13 cellular contexts compared by ENCODE assay signal in genomic region chr17:57090560-57091185, GRCh38. TPM values are rescaled to one million over a fixed set of nuclear protein-coding genes. Genes with fewer than 3 reads are reported as not detected.
DNase-seq lines count a peak whose midpoint lies in the region; ATAC-seq and TF ChIP-seq lines count a peak whose summit lies in the region.
"Had no signal": no experiment of that assay in that cellular context is flagged by ENCODE, and none has a peak within 500 bp of the region (broad histone marks: within the 10 kb centered on the region; RNA-seq: fewer than 3 reads in every experiment).

No MANE protein-coding gene starts in this region.

- dilution Hi-C loops in mammary epithelial cell (cut with HindIII; ENCODE audit: low sequenced_read_pairs) = no loop called here

- H3K4me3 ChIP-seq in NB4 (ENCODE audit: low read depth, low read length) = no peak overlapping the region
- no peak overlapping the region for H3K4me3 ChIP-seq in mammary epithelial cell (replicated peaks in 1 of 3; ENCODE audit: insufficient read depth in 1 of 3, low read depth in 2 of 3, low read length in 3 of 3)
- no peak overlapping the region for H3K4me3 ChIP-seq in thyroid gland (replicated peaks in 1 of 3)

- CTCF ChIA-PET in mammary epithelial cell (lab: Charles Lee; ENCODE audit: low non-redundant PET) = no interaction called here

- H3K36me3 Mint-ChIP-seq in CD14-positive monocyte = peaks cover 6 to 9% of the 10 kb centered on the region in 2 donors

- no TSS peak for BruUV-seq in mammary epithelial cell (replicated peaks; lab: Mats Ljungman, UMichigan)

- ATAC-seq in HG02759 (IDR thresholded peaks at IDR 0.05; ENCODE audit: unreplicated experiment) = no peak
- ATAC-seq: T-helper 17 cell had no signal

- no peak for TF ChIP-seq POLR2A in NB4 (IDR thresholded peaks at IDR 0.05; ENCODE audit: extremely low read depth, insufficient read length)
- TF ChIP-seq POLR2A in thyroid gland (IDR thresholded peaks at IDR 0.05) = no peak

- peaks cover 0 to 3% (median 0%) of the 10 kb centered on the region in 3 donors for H3K27me3 Mint-ChIP-seq in CD14-positive monocyte (ENCODE audit: low read depth in 3 of 3)
- H3K27me3 Mint-ChIP-seq: activated naive CD8-positive, alpha-beta T cell treated with anti-CD3 and anti-CD28 coated beads, Interleukin-2, amount 10 ng/mL, durations not matched to agents 7 days and 5 days; T-helper 17 cell had no signal

- H3K27ac ChIP-seq in mammary epithelial cell (ENCODE audit: insufficient read depth, low read depth, low read length) (no peak overlapping the region), thyroid gland (peak overlapping the region; percentile 83 to 97 (median 92))

- peaks cover 50% of the 10 kb centered on the region for H3K4me1 Mint-ChIP-seq in CD14-positive monocyte

- no peak overlapping the region for H3K9ac ChIP-seq in mammary epithelial cell (ENCODE audit: insufficient read depth, low read length)

- no peak overlapping the region for H3K4me2 ChIP-seq in mammary epithelial cell (ENCODE audit: insufficient read depth, low read depth, low read length)

- H4K20me1 ChIP-seq in mammary epithelial cell (ENCODE audit: insufficient read depth, low read length) = no peaks in the 10 kb centered on the region

- H3K27ac Mint-ChIP-seq in CD14-positive monocyte = peak overlapping the region in 3 of 7 donors; percentile 13 to 74 (median 42)
- H3K27ac Mint-ChIP-seq: activated naive CD8-positive, alpha-beta T cell treated with anti-CD3 and anti-CD28 coated beads, Interleukin-2, amount 10 ng/mL, durations not matched to agents 7 days and 5 days; T-helper 17 cell had no signal

- DNase-seq in NB4 (ENCODE audit: low read depth) = peak; percentile 34
- DNase-seq in mammary epithelial cell = peak; percentile 29
- DNase-seq in iris pigment epithelial cell (ENCODE audit: low read depth) = peak; percentile 47
- no peak for DNase-seq in thyroid gland
- DNase-seq in Kasumi-1 (lab: John Stamatoyannopoulos, UW) = no peak
- DNase-seq in CD14-positive monocyte (ENCODE audit: low spot score) = no peak
- DNase-seq: activated naive CD8-positive, alpha-beta T cell treated with anti-CD3 and anti-CD28 coated beads, Interleukin-2, amount 10 ng/mL, durations not matched to agents 7 days and 5 days; DMS153; NCI-H1105 treated with DMSO at 0.1 percent for 48 hours; NCI-H82; occipital lobe; T-helper 17 cell had no signal

- no peak overlapping the region for H3K4me3 Mint-ChIP-seq in CD14-positive monocyte
- H3K4me3 Mint-ChIP-seq: activated naive CD8-positive, alpha-beta T cell treated with anti-CD3 and anti-CD28 coated beads, Interleukin-2, amount 10 ng/mL, durations not matched to agents 7 days and 5 days; T-helper 17 cell had no signal

- H3K36me3 ChIP-seq in mammary epithelial cell (ENCODE audit: insufficient read depth, low read length) (no peaks in the 10 kb centered on the region), thyroid gland (no peaks in the 10 kb centered on the region)

- 39% methylated on average over 4 of the region's 4 CpGs for WGBS in mammary epithelial cell (ENCODE audit: low coverage, missing lambda C conversion rate)
- 77 to 81% methylated on average over 4 of the region's 4 CpGs for WGBS in thyroid gland, 2 donors

- TF ChIP-seq CTCF in NB4 (IDR thresholded peaks at IDR 0.05; ENCODE audit: low read depth, low read length) (no peak), mammary epithelial cell (conservative IDR thresholded peaks at IDR 0.05 in 1 of 2, IDR thresholded peaks at IDR 0.05 in 1 of 2; ENCODE audit: extremely low read depth in 1 of 2, insufficient read depth in 1 of 2, low read depth in 1 of 2, low read length in 2 of 2) (no peak), thyroid gland (IDR thresholded peaks at IDR 0.05) (no peak), CD14-positive monocyte (IDR thresholded peaks at IDR 0.05) (no peak)

- in situ Hi-C loops in mammary epithelial cell (cut with MboI; ENCODE audit: low sequenced_read_pairs in 2 of 2) = no loop called here

- H3K27me3 ChIP-seq in mammary epithelial cell (ENCODE audit: insufficient read depth, low read length) = no peaks in the 10 kb centered on the region
- H3K27me3 ChIP-seq in thyroid gland = no peaks in the 10 kb centered on the region

- H2AFZ ChIP-seq in mammary epithelial cell (ENCODE audit: low read depth, low read length) = no peak overlapping the region

- H3K9me3 ChIP-seq in mammary epithelial cell (replicated peaks; ENCODE audit: insufficient read depth, low read length) (no peaks in the 10 kb centered on the region), thyroid gland (no peaks in the 10 kb centered on the region)

- peaks cover 32% of the 10 kb centered on the region for H3K4me1 ChIP-seq in mammary epithelial cell (ENCODE audit: insufficient read depth, low read length)
- peaks cover 51 to 87% of the 10 kb centered on the region in 2 donors for H3K4me1 ChIP-seq in thyroid gland

- H3K79me2 ChIP-seq in mammary epithelial cell (ENCODE audit: insufficient read depth, low read length) = peaks cover 99% of the 10 kb centered on the region

- intact Hi-C loops in mammary epithelial cell (cut with micrococcal nuclease) (no loop called here), thyroid gland (cut with DNase I) (no loop called here), CD14-positive monocyte (cut with micrococcal nuclease) (no loop called here)

- H3K9me3 Mint-ChIP-seq in CD14-positive monocyte = no peaks in the 10 kb centered on the region
- H3K9me3 Mint-ChIP-seq: activated naive CD8-positive, alpha-beta T cell treated with anti-CD3 and anti-CD28 coated beads, Interleukin-2, amount 10 ng/mL, durations not matched to agents 7 days and 5 days had no signal

RNA-seq across cellular contexts. Expression of gene AKAP1, which starts 5.6 kb away (rescaled TPM):
- total RNA-seq in mammary epithelial cell (10 to 100 TPM; 31.3 to 33.7 TPM), thyroid gland (100 to 1,000 TPM in 1 of 4 donors, 10 to 100 TPM in 3; 91.6 to 105 (median 95.5) TPM)
- polyA plus RNA-seq in mammary epithelial cell (43.5 TPM), CD14-positive monocyte (1 to 10 TPM; 5.6 to 6.8 TPM)
- 157 TPM for polyA minus RNA-seq in mammary epithelial cell

Comparison
In these comparisons a context has a peak if more than half of its experiments do, and no peak if none do; other contexts are left out.
1. DNase-seq: peak in NB4 (single experiment), mammary epithelial cell (single experiment) and iris pigment epithelial cell (single experiment); none in thyroid gland (0 of 2), Kasumi-1 (0 of 2) and CD14-positive monocyte (single experiment).